Comparison of ENCODE assay signal across 8 cellular contexts in genomic region chr7:98280791-98281756, GRCh38. TPM values are rescaled to one million over a fixed set of nuclear protein-coding genes. Genes with fewer than 3 reads are reported as not detected.
DNase-seq lines count a peak whose midpoint lies in the region; ATAC-seq, FAIRE-seq and TF ChIP-seq lines count a peak whose summit lies in the region.

A gene with protein sequence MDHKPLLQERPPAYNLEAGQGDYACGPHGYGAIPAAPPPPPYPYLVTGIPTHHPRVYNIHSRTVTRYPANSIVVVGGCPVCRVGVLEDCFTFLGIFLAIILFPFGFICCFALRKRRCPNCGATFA (plus strand): TSS chr7:98281686. CDS start chr7:98281796, 110 bp downstream.

- no peaks in the 10 kb centered on the region for H3K9me2 ChIP-seq in HCT116 (ENCODE audit: insufficient read depth)

- POLR2A ChIA-PET in HCT116 (lab: Charles Lee) = no interaction called here

- no peaks in the 10 kb centered on the region for H3K36me3 Mint-ChIP-seq in activated naive CD8-positive, alpha-beta T cell

- peaks cover 42% of the 10 kb centered on the region for H3K79me2 ChIP-seq in HCT116 (ENCODE audit: insufficient read depth, low read length)

- H3K27me3 ChIP-seq in HCT116 (ENCODE audit: insufficient read depth, low read length) = no peaks in the 10 kb centered on the region
- H3K27me3 ChIP-seq in pancreas = no peaks in the 10 kb centered on the region
- no peaks in the 10 kb centered on the region for H3K27me3 ChIP-seq in thyroid gland

- peak within 1 kb of the TSS; percentile 80 for H3K27ac Mint-ChIP-seq in activated naive CD8-positive, alpha-beta T cell

- no peak for TF ChIP-seq RAD21 in HCT116 (IDR thresholded peaks at IDR 0.05; ENCODE audit: low read depth)

- BruUV-seq in HCT116 (replicated peaks; lab: Mats Ljungman, UMichigan) = TSS peak; percentile 80

- no peak for TF ChIP-seq CTCF in HCT116 (IDR thresholded peaks at IDR 0.05 in 2 of 3, conservative IDR thresholded peaks at IDR 0.05 in 1 of 3; ENCODE audit: borderline replicate concordance in 1 of 3, insufficient read depth in 1 of 3, low read depth in 2 of 3, low read length in 2 of 3)
- no peak for TF ChIP-seq CTCF in NB4 (IDR thresholded peaks at IDR 0.05; ENCODE audit: low read depth, low read length)
- TF ChIP-seq CTCF in pancreas (IDR thresholded peaks at IDR 0.05) = peak in 1 of 4 donors; percentile 23
- TF ChIP-seq CTCF in thyroid gland (IDR thresholded peaks at IDR 0.05) = no peak

- FAIRE-seq in pancreas (lab: Jason Lieb, UNC) = no peak

- H3K9me3 ChIP-seq in HCT116 (ENCODE audit: control insufficient read depth in 1 of 2, insufficient read depth in 1 of 2, low read depth in 1 of 2, low read length in 2 of 2) (no peaks in the 10 kb centered on the region), pancreas (no peaks in the 10 kb centered on the region), thyroid gland (no peaks in the 10 kb centered on the region)

- RAD21 ChIA-PET in HCT116 (lab: Charles Lee; ENCODE audit: low non-redundant PET in 1 of 2, low total read pairs in 2 of 2, uncharacterized antibody in 2 of 2, unreplicated experiment in 2 of 2) = no interaction called here

- H3K4me3 ChIP-seq in HCT116 (replicated peaks in 1 of 2; ENCODE audit: low read depth in 1 of 2, low read length in 2 of 2) (peak within 1 kb of the TSS; percentile 81 to 83), NB4 (ENCODE audit: low read depth, low read length) (peak within 1 kb of the TSS; percentile 56), pancreas (peak within 1 kb of the TSS; percentile 83 to 98 (median 88)), thyroid gland (replicated peaks in 1 of 3) (peak within 1 kb of the TSS; percentile 22 to 86 (median 74))

- peak within 1 kb of the TSS; percentile 95 for H3K9ac ChIP-seq in HCT116 (ENCODE audit: low read length)

- CTCF ChIA-PET in HCT116 (lab: Charles Lee) = no interaction called here

- intact Hi-C loops in HCT116 (cut with micrococcal nuclease) (no loop called here), head of caudate nucleus (cut with DNase I) (loop anchor here (10.0 kb wide), 1 partner anchor 594 kb away; the partner anchor contains the start of genes TMEM130 and TRRAP), pancreas (cut with DNase I) (no loop called here), thyroid gland (cut with DNase I) (no loop called here)

- no peaks in the 10 kb centered on the region for H3K9me3 Mint-ChIP-seq in activated naive CD8-positive, alpha-beta T cell (ENCODE audit: low read depth)

- H3K4me1 ChIP-seq in HCT116 (ENCODE audit: control insufficient read depth in 1 of 2, insufficient read depth in 2 of 2, low read length in 2 of 2) = peaks cover 34 to 59% of the 10 kb centered on the region in 2 experiments
- peaks cover 30 to 48% (median 37%) of the 10 kb centered on the region in 3 donors for H3K4me1 ChIP-seq in pancreas
- H3K4me1 ChIP-seq in thyroid gland = peaks cover 35 to 38% of the 10 kb centered on the region in 2 donors

- no peaks in the 10 kb centered on the region for H4K20me1 ChIP-seq in HCT116 (ENCODE audit: insufficient read depth)

- H2AFZ ChIP-seq in HCT116 (ENCODE audit: low read depth, low read length, poor library complexity, severe bottlenecking) = peak within 1 kb of the TSS; percentile 86

- WGBS in pancreas, 2 donors = 0 to 1% methylated on average over 42 to 85 of the region's 92 CpGs
- 0 to 2% methylated on average over 12 to 24 of the region's 92 CpGs for whole genome bisulfite sequencing in thyroid gland, 2 donors

- H3K27ac ChIP-seq in HCT116 (ENCODE audit: low read depth, low read length) (peak within 1 kb of the TSS; percentile 75), pancreas (peak within 1 kb of the TSS; percentile 91 to 99 (median 96)), thyroid gland (peak within 1 kb of the TSS; percentile 94 to 97 (median 94))

- H3K27me3 Mint-ChIP-seq in activated naive CD8-positive, alpha-beta T cell = no peaks in the 10 kb centered on the region

- ATAC-seq in HCT116 (peak; percentile 81), pancreas (peak; percentile 66 to 77 (median 74))

- TF ChIP-seq POLR2A in HCT116 (IDR thresholded peaks at IDR 0.05; ENCODE audit: borderline replicate concordance, extremely low read depth, insufficient read depth, insufficient read length) (peak; percentile 85), NB4 (IDR thresholded peaks at IDR 0.05; ENCODE audit: extremely low read depth, insufficient read length) (peak; percentile 57), thyroid gland (IDR thresholded peaks at IDR 0.05) (peak; percentile 69 to 92)

- H3K4me1 Mint-ChIP-seq in activated naive CD8-positive, alpha-beta T cell (ENCODE audit: low read depth) = peaks cover 27% of the 10 kb centered on the region

- peak within 1 kb of the TSS; percentile 99 for H3K4me2 ChIP-seq in HCT116 (ENCODE audit: low read length)

- no peaks in the 10 kb centered on the region for H3K36me3 ChIP-seq in HCT116 (ENCODE audit: control insufficient read depth in 1 of 2, insufficient read depth in 2 of 2, low read length in 2 of 2)
- H3K36me3 ChIP-seq in pancreas = no peaks in the 10 kb centered on the region
- no peaks in the 10 kb centered on the region for H3K36me3 ChIP-seq in thyroid gland

- H3K4me3 Mint-ChIP-seq in activated naive CD8-positive, alpha-beta T cell = peak within 1 kb of the TSS; percentile 88

- DNase-seq in GM03348 (ENCODE audit: low spot score) (peak; percentile 98), HCT116 (ENCODE audit: low read depth, low spot score) (peak; percentile 64), NB4 (ENCODE audit: low read depth) (peak; percentile 94), SKM-1 treated with dmso at 0.1 percent for 144 hours (lab: John Stamatoyannopoulos, UW; ENCODE audit: unreplicated experiment) (peak; percentile 75), head of caudate nucleus (peak; percentile 66 to 95 (median 88)), pancreas (peak; percentile 89 to 97 (median 94)), thyroid gland (peak; percentile 89 to 92)

TF ChIP-seq in HCT116, 20 proteins besides CTCF, POLR2A, EP300 and RAD21:
- TF ChIP-seq POLR2AphosphoS5 (IDR thresholded peaks at IDR 0.05; ENCODE audit: low read depth, low read length) = peak; percentile 87
- no peak for TF ChIP-seq ZBTB33 (IDR thresholded peaks at IDR 0.05; ENCODE audit: extremely low read depth, insufficient replicate concordance, low read length)
TF ChIP-seq in HCT116: peak in this region for 1.

RNA-seq across cellular contexts. Expression of the gene that starts here (rescaled TPM):
- total RNA-seq in HCT116 (2021; ENCODE audit: unreplicated experiment) (102 TPM), pancreas (100 to 1,000 TPM in 5 of 6 donors, 10 to 100 TPM in 1; 88.0 to 122 (median 118) TPM), thyroid gland (10 to 100 TPM; 23.5 to 51.9 (median 38.0) TPM)
- polyA plus RNA-seq in HCT116 (2012) = 92.5 and 93.5 TPM in 2 replicates
- 100 to 1,000 TPM; 106 to 107 TPM for polyA plus RNA-seq in pancreas

Comparison
In these comparisons a context has a peak if more than half of its experiments do, and no peak if none do; other contexts are left out.
1. Peak in every context shown above with its lines: DNase-seq, ATAC-seq, H3K4me3 ChIP-seq and H3K27ac ChIP-seq.